16 cellular contexts compared by ENCODE assay signal in the genomic region with DNA sequence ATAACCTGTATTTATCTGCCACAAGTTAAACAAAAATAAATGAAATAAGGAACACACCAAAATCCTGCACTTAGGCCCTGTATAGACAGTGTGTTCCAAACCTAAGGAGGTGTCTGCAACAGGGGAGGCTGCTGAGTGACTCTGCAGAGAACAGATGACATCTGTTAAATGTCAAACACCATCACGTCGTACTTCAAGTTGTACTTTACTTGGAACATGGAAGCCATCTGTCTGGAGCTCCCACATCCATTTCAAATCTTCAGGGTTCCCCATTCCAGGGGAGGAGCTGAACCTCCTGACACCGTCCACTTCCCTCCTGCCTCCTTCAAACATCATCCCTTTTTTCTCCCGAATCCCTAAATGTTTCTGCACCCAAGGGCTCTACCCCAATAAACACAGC.
"Had no signal": no experiment of that assay in that cellular context is flagged by ENCODE, and none has a peak within 500 bp of the region (broad histone marks: within the 10 kb centered on the region; RNA-seq: fewer than 3 reads in every experiment).

No MANE protein-coding gene starts in this region.

- H3K4me3 ChIP-seq: body of pancreas, coronary artery had no signal

- H3K27ac ChIP-seq: coronary artery, foreskin keratinocyte, parathyroid adenoma had no signal

- ATAC-seq: activated CD8-positive, alpha-beta T cell treated with anti-CD3 and anti-CD28 coated beads for 36 hours; activated T-cell treated with anti-CD3 and anti-CD28 coated beads, Interleukin-2, amount 50 U/mL, for 72 hours; body of pancreas; foreskin keratinocyte; stimulated activated effector memory CD8-positive, alpha-beta T cell treated with anti-CD3 and anti-CD28 coated beads, Interleukin-12 subunit alpha, Interleukin-12 subunit beta, amount 100 ng/mL, for 72 hours; WTC11 had no signal

- H3K27me3 ChIP-seq: body of pancreas, foreskin keratinocyte had no signal

- H3K9me3 ChIP-seq: body of pancreas had no signal

- DNase-seq: activated CD4-positive, alpha-beta T cell treated with anti-CD3 and anti-CD28 coated beads for 4 hours; activated CD8-positive, alpha-beta T cell treated with anti-CD3 and anti-CD28 coated beads for 36 hours; activated gamma-delta T cell; activated T-cell treated with anti-CD3 and anti-CD28 coated beads, Interleukin-2, amount 50 U/mL, for 72 hours; amniotic stem cell; body of pancreas; central memory CD4-positive, alpha-beta T cell; effector CD4-positive, alpha-beta T cell; foreskin keratinocyte; glutamatergic neuron; mesenchymal stem cell; T-helper 2 cell had no signal

- H3K4me1 Mint-ChIP-seq: stimulated activated effector memory CD8-positive, alpha-beta T cell treated with anti-CD3 and anti-CD28 coated beads, Interleukin-12 subunit alpha, Interleukin-12 subunit beta, amount 100 ng/mL, for 72 hours had no signal

- H3K9me3 Mint-ChIP-seq: activated CD8-positive, alpha-beta T cell treated with anti-CD3 and anti-CD28 coated beads for 36 hours; activated T-cell treated with anti-CD3 and anti-CD28 coated beads, Interleukin-2, amount 50 U/mL, for 72 hours; stimulated activated effector memory CD8-positive, alpha-beta T cell treated with anti-CD3 and anti-CD28 coated beads, Interleukin-12 subunit alpha, Interleukin-12 subunit beta, amount 100 ng/mL, for 72 hours; WTC11 had no signal

- H3K36me3 Mint-ChIP-seq: WTC11 had no signal
